In genomic region chr4:148452970-148453369, GRCh38 we compare ENCODE assay signal across 24 cellular contexts. TPM values are rescaled to one million over a fixed set of nuclear protein-coding genes. Genes with fewer than 3 reads are reported as not detected.
A peak's percentile ranks its signal among the peaks of the same experiment; 100 is the strongest.
DNase-seq lines count a peak whose midpoint lies in the region; ATAC-seq, FAIRE-seq and TF ChIP-seq lines count a peak whose summit lies in the region.
"Had no signal": no experiment of that assay in that cellular context is flagged by ENCODE, and none has a peak within 500 bp of the region (broad histone marks: within the 10 kb centered on the region; RNA-seq: fewer than 3 reads in every experiment).

No MANE protein-coding gene starts in this region.

- H3K9me3 Mint-ChIP-seq in WTC11 = 0 out of 2 replicates have a peak, but pooled peaks cover 5% of the 10 kb centered on the region
- H3K9me3 Mint-ChIP-seq: CD4-positive, alpha-beta T cell; GM23338; HFFc6; IgD-negative memory B cell had no signal

- H3K4me1 Mint-ChIP-seq in WTC11 = peaks cover 4% of the 10 kb centered on the region; the same call in 1 of the 2 replicates
- H3K4me1 Mint-ChIP-seq: GM23338 had no signal

- CTCF ChIA-PET in WTC11 (lab: Charles Lee) = no interaction called here

- H3K27ac Mint-ChIP-seq in WTC11 = no peak overlapping the region
- H3K27ac Mint-ChIP-seq: CD4-positive, alpha-beta T cell; GM23338; HFFc6; IgD-negative memory B cell had no signal

- no peak overlapping the region for H3K4me3 Mint-ChIP-seq in WTC11
- H3K4me3 Mint-ChIP-seq: CD4-positive, alpha-beta T cell; GM23338; HFFc6; IgD-negative memory B cell had no signal

- peak; percentile 61 for DNase-seq in HT1080 (ENCODE audit: low read depth)
- no peak for DNase-seq in WTC11 (ENCODE audit: low spot score)
- DNase-seq in islet precursor cell = peak; percentile 66
- DNase-seq in urothelium cell line (ENCODE audit: low spot score) = peak; percentile 32
- no peak for DNase-seq in erythroblast (lab: John Stamatoyannopoulos, UW)
- DNase-seq in Kasumi-1 (lab: John Stamatoyannopoulos, UW) = no peak
- DNase-seq: AML-193; Caco-2; CD4-positive, alpha-beta T cell; DMS153; DMS79 treated with DMSO at 0.1 percent for 48 hours; EL; H7; HFFc6; KG1 had no signal

- H3K36me3 Mint-ChIP-seq in WTC11 = no peaks in the 10 kb centered on the region

- TF ChIP-seq POLR2A in erythroblast (IDR thresholded peaks at IDR 0.05; ENCODE audit: low read length) = no peak

- POLR2A ChIA-PET in WTC11 (lab: Charles Lee) = no interaction called here

- H3K27me3 Mint-ChIP-seq in WTC11 (ENCODE audit: low read depth) = no peaks in the 10 kb centered on the region; the same call in 1 of the 2 replicates
- H3K27me3 Mint-ChIP-seq: CD4-positive, alpha-beta T cell had no signal

- TF ChIP-seq CTCF in WTC11 (IDR thresholded peaks at IDR 0.05) = no peak

- ATAC-seq in WTC11 (no peak), HG03457 (IDR thresholded peaks at IDR 0.05; ENCODE audit: unreplicated experiment) (no peak), HG03469 (IDR thresholded peaks at IDR 0.05; ENCODE audit: unreplicated experiment) (no peak)
- ATAC-seq: A549, GM23338, HCT116 had no signal

- FAIRE-seq in urothelium cell line (lab: Jason Lieb, UNC) = no peak
- FAIRE-seq: A549, G401.6, GM12891, HTR-8/SVneo had no signal

TF ChIP-seq in WTC11, 78 proteins besides CTCF, POLR2A, EP300 and RAD21:
- TF ChIP-seq ZNF121 (CRISPR knock-in tag; IDR thresholded peaks at IDR 0.05) (0 out of 2 replicates have a peak, but pooled peaks have one; percentile 47), ATF1 (CRISPR knock-in tag; IDR thresholded peaks at IDR 0.05) (no peak), SMAD4 (CRISPR knock-in tag; IDR thresholded peaks at IDR 0.05) (no peak)
TF ChIP-seq in WTC11: peak in this region for 1.

RNA-seq across cellular contexts. Expression of gene NR3C2, which starts 10.8 kb away (rescaled TPM):
- 1.4 and 1.8 TPM in 2 replicates for total RNA-seq in HT1080 (2014; rRNA removed; shearing (Covaris generic))
- polyA plus RNA-seq in HT1080 (2015; cell fraction: cytosol; rRNA removed) = 0.87 and 1.1 TPM in 2 replicates
- 2.2 and 2.6 TPM in 2 replicates for polyA plus RNA-seq in HT1080 (2015; cell fraction: nucleus; rRNA removed)
- total RNA-seq in WTC11 (2021) = 2.6 to 3.6 TPM (median 2.8 TPM) in 3 replicates

Comparison
In these comparisons a context has a peak if more than half of its experiments do, and no peak if none do; other contexts are left out.
1. DNase-seq: peak in HT1080 (single experiment), islet precursor cell (single experiment) and urothelium cell line (single experiment); none in WTC11 (single experiment), erythroblast (0 of 2) and Kasumi-1 (0 of 2).